In the genomic region with DNA sequence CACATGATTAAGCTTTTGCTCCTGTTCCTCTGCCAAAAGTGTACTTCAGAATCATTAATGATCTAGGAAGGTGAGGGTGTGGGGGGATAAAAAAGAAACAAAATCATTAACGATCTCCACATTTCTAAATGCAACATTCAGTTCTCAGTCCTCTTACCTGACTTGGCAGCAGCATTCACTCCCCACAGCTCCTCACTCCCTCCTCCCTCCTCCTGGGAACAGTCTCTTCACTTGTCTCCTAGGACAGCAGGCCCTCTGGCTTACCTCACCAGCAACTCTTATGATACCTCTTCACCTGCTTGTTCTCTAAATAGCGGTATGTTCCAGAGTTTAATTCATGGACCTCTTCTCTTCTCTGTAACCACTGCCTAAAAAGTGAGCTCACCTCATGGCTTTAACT, we compare ENCODE assay signal across 25 cellular contexts. TPM values are rescaled to one million over a fixed set of nuclear protein-coding genes. Genes with fewer than 3 reads are reported as not detected.
DNase-seq lines count a peak whose midpoint lies in the region; ATAC-seq and TF ChIP-seq lines count a peak whose summit lies in the region.
"Had no signal": no experiment of that assay in that cellular context is flagged by ENCODE, and none has a peak within 500 bp of the region (broad histone marks: within the 10 kb centered on the region; RNA-seq: fewer than 3 reads in every experiment).

No MANE protein-coding gene starts in this region.

- H3K4me1 ChIP-seq in esophagus muscularis mucosa, result peaks cover 0 to 16% (median 15%) of the 10 kb centered on the region in 4 donors
- H3K4me1 ChIP-seq: BE2C, psoas muscle, uterus had no signal

- H3K9me3 Mint-ChIP-seq in activated CD4-positive, alpha-beta T cell treated with anti-CD3 and anti-CD28 coated beads, Interleukin-2, amount 10 ng/mL, durations not matched to agents 7 days and 5 days, result no peaks in the 10 kb centered on the region
- H3K9me3 Mint-ChIP-seq in stimulated activated memory B cell treated with anti-CD40 and anti-IgM and Interleukin-4, amounts not matched to agents 10 μg/mL and 1 μg/mL and 100 μg/mL, for 72 hours, result no peaks in the 10 kb centered on the region
- H3K9me3 Mint-ChIP-seq: activated CD4-positive, alpha-beta memory T cell treated with anti-CD3 and anti-CD28 coated beads, Interleukin-2, amount 10 ng/mL, durations not matched to agents 7 days and 5 days; activated naive CD4-positive, alpha-beta T cell treated with anti-CD3 and anti-CD28 coated beads, Interleukin-2, amount 10 ng/mL, durations not matched to agents 7 days and 5 days; endodermal cell; neural crest cell; WTC11 had no signal

- TF ChIP-seq EP300 in esophagus muscularis mucosa (IDR thresholded peaks at IDR 0.05), result no peak

- TF ChIP-seq CTCF in esophagus muscularis mucosa (IDR thresholded peaks at IDR 0.05), result no peak

- H3K36me3 ChIP-seq in esophagus muscularis mucosa, result peaks cover 5 to 56% (median 28%) of the 10 kb centered on the region in 4 donors
- H3K36me3 ChIP-seq: uterus had no signal

- peak overlapping the region; percentile 1 for H3K27ac Mint-ChIP-seq in activated CD4-positive, alpha-beta T cell treated with anti-CD3 and anti-CD28 coated beads, Interleukin-2, amount 10 ng/mL, durations not matched to agents 7 days and 5 days
- H3K27ac Mint-ChIP-seq in T-helper 17 cell, result peak overlapping the region; percentile 75
- H3K27ac Mint-ChIP-seq in stimulated activated memory B cell treated with anti-CD40 and anti-IgM and Interleukin-4, amounts not matched to agents 10 μg/mL and 1 μg/mL and 100 μg/mL, for 72 hours, result peak overlapping the region; percentile 42
- H3K27ac Mint-ChIP-seq: activated CD4-positive, alpha-beta memory T cell treated with anti-CD3 and anti-CD28 coated beads, Interleukin-2, amount 10 ng/mL, durations not matched to agents 7 days and 5 days; activated naive CD4-positive, alpha-beta T cell treated with anti-CD3 and anti-CD28 coated beads, Interleukin-2, amount 10 ng/mL, durations not matched to agents 7 days and 5 days; endodermal cell; WTC11 had no signal

- no peak for DNase-seq in activated CD4-positive, alpha-beta T cell treated with anti-CD3 and anti-CD28 coated beads, Interleukin-2, amount 10 ng/mL, durations not matched to agents 7 days and 5 days
- DNase-seq in activated CD4-positive, alpha-beta T cell treated with anti-CD3 and anti-CD28 coated beads for 4 hours, result no peak
- DNase-seq in T-helper 17 cell (no peak), esophagus muscularis mucosa (ENCODE audit: extremely low spot score) (no peak), posterior vena cava (ENCODE audit: low spot score) (no peak), MV-4-11 (lab: John Stamatoyannopoulos, UW) (no peak), T-helper 9 cell (no peak)
- DNase-seq: activated CD4-positive, alpha-beta memory T cell treated with anti-CD3 and anti-CD28 coated beads, Interleukin-2, amount 10 ng/mL, durations not matched to agents 7 days and 5 days; activated naive CD4-positive, alpha-beta T cell treated with anti-CD3 and anti-CD28 coated beads, Interleukin-2, amount 10 ng/mL, durations not matched to agents 7 days and 5 days; activated T-cell treated with anti-CD3 and anti-CD28 coated beads, Interleukin-2, amount 50 U/mL, for 1 hour; anterior cingulate cortex; BE2C; cerebellar nuclear complex; endodermal cell; left cardiac atrium; NCI-H1417; NCI-H226; psoas muscle; spleen; uterus had no signal

- H3K27me3 Mint-ChIP-seq in activated CD4-positive, alpha-beta T cell treated with anti-CD3 and anti-CD28 coated beads, Interleukin-2, amount 10 ng/mL, durations not matched to agents 7 days and 5 days, result no peaks in the 10 kb centered on the region
- no peaks in the 10 kb centered on the region for H3K27me3 Mint-ChIP-seq in T-helper 17 cell
- no peaks in the 10 kb centered on the region for H3K27me3 Mint-ChIP-seq in stimulated activated memory B cell treated with anti-CD40 and anti-IgM and Interleukin-4, amounts not matched to agents 10 μg/mL and 1 μg/mL and 100 μg/mL, for 72 hours
- H3K27me3 Mint-ChIP-seq: activated CD4-positive, alpha-beta memory T cell treated with anti-CD3 and anti-CD28 coated beads, Interleukin-2, amount 10 ng/mL, durations not matched to agents 7 days and 5 days; activated naive CD4-positive, alpha-beta T cell treated with anti-CD3 and anti-CD28 coated beads, Interleukin-2, amount 10 ng/mL, durations not matched to agents 7 days and 5 days had no signal

- no peaks in the 10 kb centered on the region for H3K27me3 ChIP-seq in esophagus muscularis mucosa
- H3K27me3 ChIP-seq: BE2C, spleen, uterus had no signal

- peaks cover 43% of the 10 kb centered on the region for H3K36me3 Mint-ChIP-seq in activated CD4-positive, alpha-beta T cell treated with anti-CD3 and anti-CD28 coated beads, Interleukin-2, amount 10 ng/mL, durations not matched to agents 7 days and 5 days (ENCODE audit: low read depth)
- H3K36me3 Mint-ChIP-seq in T-helper 17 cell (ENCODE audit: low read depth), result peaks cover 20% of the 10 kb centered on the region
- H3K36me3 Mint-ChIP-seq in stimulated activated memory B cell treated with anti-CD40 and anti-IgM and Interleukin-4, amounts not matched to agents 10 μg/mL and 1 μg/mL and 100 μg/mL, for 72 hours, result peaks cover 38% of the 10 kb centered on the region

- CTCF ChIA-PET in activated CD4-positive, alpha-beta T cell treated with anti-CD3 and anti-CD28 coated beads, Interleukin-2, amount 10 ng/mL, durations not matched to agents 7 days and 5 days (lab: Charles Lee), result interaction anchor here (0.7 to 1.5 kb wide), 3 partner anchors 27 to 173 kb away, joined by 3 to 4 read pairs (median 3); no protein-coding TSS in a partner anchor

- no peak overlapping the region for H3K4me3 Mint-ChIP-seq in activated CD4-positive, alpha-beta T cell treated with anti-CD3 and anti-CD28 coated beads, Interleukin-2, amount 10 ng/mL, durations not matched to agents 7 days and 5 days
- H3K4me3 Mint-ChIP-seq in T-helper 17 cell, result no peak overlapping the region
- no peak overlapping the region for H3K4me3 Mint-ChIP-seq in stimulated activated memory B cell treated with anti-CD40 and anti-IgM and Interleukin-4, amounts not matched to agents 10 μg/mL and 1 μg/mL and 100 μg/mL, for 72 hours
- H3K4me3 Mint-ChIP-seq: activated CD4-positive, alpha-beta memory T cell treated with anti-CD3 and anti-CD28 coated beads, Interleukin-2, amount 10 ng/mL, durations not matched to agents 7 days and 5 days; activated naive CD4-positive, alpha-beta T cell treated with anti-CD3 and anti-CD28 coated beads, Interleukin-2, amount 10 ng/mL, durations not matched to agents 7 days and 5 days; endodermal cell; neural crest cell; WTC11 had no signal

- POLR2A ChIA-PET in activated CD4-positive, alpha-beta T cell treated with anti-CD3 and anti-CD28 coated beads, Interleukin-2, amount 10 ng/mL, durations not matched to agents 7 days and 5 days (lab: Charles Lee), result no interaction called here

- H3K4me3 ChIP-seq in esophagus muscularis mucosa, result no peak overlapping the region
- H3K4me3 ChIP-seq: psoas muscle, spleen, uterus had no signal

- WGBS in esophagus muscularis mucosa, result 57% methylated on average over 2 of the region's 2 CpGs

- no peak for ATAC-seq in T-helper 17 cell
- no peak for ATAC-seq in stimulated activated memory B cell treated with anti-CD40 and anti-IgM and Interleukin-4, amounts not matched to agents 10 μg/mL and 1 μg/mL and 100 μg/mL, for 72 hours
- ATAC-seq: WTC11 had no signal

- intact Hi-C loops in esophagus muscularis mucosa (cut with DNase I) (no loop called here), posterior vena cava (cut with DNase I) (loop anchor here in 1 of 2 donors (5.0 kb wide), 1 partner anchor 208 kb away; no protein-coding TSS in a partner anchor)

- H3K27ac ChIP-seq in esophagus muscularis mucosa (replicated peaks in 1 of 4), result peak overlapping the region; percentile 27 to 68 (median 42)
- H3K27ac ChIP-seq: psoas muscle, spleen had no signal

- H3K4me1 Mint-ChIP-seq in activated CD4-positive, alpha-beta T cell treated with anti-CD3 and anti-CD28 coated beads, Interleukin-2, amount 10 ng/mL, durations not matched to agents 7 days and 5 days, result peaks cover 17% of the 10 kb centered on the region
- H3K4me1 Mint-ChIP-seq in T-helper 17 cell, result peaks cover 35% of the 10 kb centered on the region
- peaks cover 17% of the 10 kb centered on the region for H3K4me1 Mint-ChIP-seq in stimulated activated memory B cell treated with anti-CD40 and anti-IgM and Interleukin-4, amounts not matched to agents 10 μg/mL and 1 μg/mL and 100 μg/mL, for 72 hours

- H3K9me3 ChIP-seq in T-helper 17 cell (ENCODE audit: control insufficient read depth, low read length, poor library complexity, severe bottlenecking) (no peaks in the 10 kb centered on the region), esophagus muscularis mucosa (no peaks in the 10 kb centered on the region)
- H3K9me3 ChIP-seq: BE2C, psoas muscle, spleen, uterus had no signal

- TF ChIP-seq POLR2A in esophagus muscularis mucosa (IDR thresholded peaks at IDR 0.05; ENCODE audit: low read depth), result no peak

RNA-seq across cellular contexts. Expression of a gene that starts 56.5 kb away (rescaled TPM):
- under 1 TPM; 0.23 to 0.25 TPM for total RNA-seq in activated CD4-positive, alpha-beta T cell treated with anti-CD3 and anti-CD28 coated beads, Interleukin-2, amount 10 ng/mL, durations not matched to agents 7 days and 5 days
- total RNA-seq in T-helper 17 cell (1 to 10 TPM in 1 of 2 donors, not detected in 1; 1.2 TPM), esophagus muscularis mucosa (1 to 10 TPM in 1 of 4 donors, under 1 TPM in 1, not detected in 2; 0.50 to 1.4 TPM), posterior vena cava (under 1 TPM in 1 of 2 donors, not detected in 1; 0.79 TPM)
- total RNA-seq: A172; activated CD4-positive, alpha-beta memory T cell treated with anti-CD3 and anti-CD28 coated beads, Interleukin-2, amount 10 ng/mL, durations not matched to agents 7 days and 5 days; fibroblast of lung had no signal

Comparison
In these comparisons a context has a peak if more than half of its experiments do, and no peak if none do; other contexts are left out.
1. H3K27ac Mint-ChIP-seq: peak in every context shown above with its lines; median percentile 75 in T-helper 17 cell; 42 in stimulated activated memory B cell treated with anti-CD40 and anti-IgM and Interleukin-4, amounts not matched to agents 10 μg/mL and 1 μg/mL and 100 μg/mL, for 72 hours; 1 in activated CD4-positive, alpha-beta T cell treated with anti-CD3 and anti-CD28 coated beads, Interleukin-2, amount 10 ng/mL, durations not matched to agents 7 days and 5 days.